24 cellular contexts compared by ENCODE assay signal in the genomic region with DNA sequence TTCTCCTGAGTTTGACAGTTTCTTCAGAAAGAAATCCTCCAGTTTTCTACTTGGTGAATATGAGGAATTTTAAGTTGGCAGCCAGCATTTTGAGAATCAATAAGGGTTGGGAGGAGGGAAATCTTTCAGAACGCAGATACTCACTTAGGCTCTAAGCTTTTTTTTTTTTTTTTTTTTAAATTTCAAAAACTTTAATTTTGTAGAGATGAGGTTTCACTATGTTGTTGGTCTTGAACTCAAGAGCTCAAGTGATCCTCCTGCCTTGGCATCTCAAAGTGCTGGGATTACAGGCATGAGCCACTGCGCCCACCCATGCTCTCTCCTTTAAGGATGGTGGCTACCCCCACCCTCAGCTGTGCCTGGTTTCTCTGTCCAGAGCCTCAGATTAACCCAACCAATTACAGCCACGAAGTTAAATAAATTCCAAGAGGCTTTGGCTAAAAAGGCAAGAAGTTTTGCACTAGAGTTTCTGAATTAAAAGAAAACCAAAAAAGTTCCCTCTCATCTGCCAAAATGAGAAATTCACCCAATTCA.
"Had no signal": no experiment of that assay in that cellular context is flagged by ENCODE, and none has a peak within 500 bp of the region (broad histone marks: within the 10 kb centered on the region; RNA-seq: fewer than 3 reads in every experiment).

No MANE protein-coding gene starts in this region.

- H3K9ac ChIP-seq: parathyroid adenoma had no signal

- H3K4me1 Mint-ChIP-seq: natural killer cell; stimulated activated effector memory CD8-positive, alpha-beta T cell treated with anti-CD3 and anti-CD28 coated beads, Interleukin-12 subunit alpha, Interleukin-12 subunit beta, amount 100 ng/mL, for 72 hours had no signal

- H3K27me3 ChIP-seq: gastrocnemius medialis, right atrium auricular region, stomach, tibial artery had no signal

- H3K4me2 ChIP-seq: smooth muscle cell had no signal

- H3K36me3 Mint-ChIP-seq: stimulated activated effector memory CD8-positive, alpha-beta T cell treated with anti-CD3 and anti-CD28 coated beads, Interleukin-12 subunit alpha, Interleukin-12 subunit beta, amount 100 ng/mL, for 72 hours had no signal

- H3K9me3 ChIP-seq: gastrocnemius medialis, lower lobe of right lung, prostate gland had no signal

- H3K79me2 ChIP-seq: parathyroid adenoma had no signal

- H3K4me1 ChIP-seq: gastrocnemius medialis, lower lobe of right lung, parathyroid adenoma, prostate gland, right atrium auricular region, stomach, tibial artery had no signal

- H3K27ac Mint-ChIP-seq: endodermal cell; natural killer cell; stimulated activated effector memory CD8-positive, alpha-beta T cell treated with anti-CD3 and anti-CD28 coated beads, Interleukin-12 subunit alpha, Interleukin-12 subunit beta, amount 100 ng/mL, for 72 hours; type B pancreatic cell had no signal

- ATAC-seq: esophagus mucosa; gastrocnemius medialis; left ventricle myocardium superior; lower lobe of right lung; natural killer cell; sciatic nerve; stimulated activated effector memory CD8-positive, alpha-beta T cell treated with anti-CD3 and anti-CD28 coated beads, Interleukin-12 subunit alpha, Interleukin-12 subunit beta, amount 100 ng/mL, for 72 hours had no signal

- H3K27ac ChIP-seq: epithelial cell of prostate, gastrocnemius medialis, lower lobe of right lung, parathyroid adenoma, prostate gland, right atrium auricular region, stomach, tibial artery had no signal

- DNase-seq: effector CD8-positive, alpha-beta T cell; endodermal cell; foreskin fibroblast; gastrocnemius medialis; head of caudate nucleus; left ventricle myocardium superior; lower lobe of right lung; natural killer cell; stimulated activated CD4-positive, alpha-beta T cell treated with anti-CD3 and anti-CD28 coated beads, Interleukin-12 subunit alpha, Interleukin-12 subunit beta, amount 100 ng/mL, for 4 hours; stimulated activated CD4-positive, alpha-beta T cell treated with anti-CD3 and anti-CD28 coated beads, Interleukin-1b, Interleukin-23, amount 100 ng/mL, for 48 hours; stimulated activated CD4-positive, alpha-beta T cell treated with anti-CD3 and anti-CD28 coated beads, Interleukin-4, amount 100 ng/mL, for 24 hours; stimulated activated naive CD4-positive, alpha-beta T cell treated with Interleukin-2 at 50 U/mL for 16 hours; stomach; tibial artery had no signal

- H2AFZ ChIP-seq: parathyroid adenoma had no signal

- H3K27me3 Mint-ChIP-seq: type B pancreatic cell had no signal

- H3K4me3 Mint-ChIP-seq: endodermal cell; natural killer cell; neural crest cell; stimulated activated effector memory CD8-positive, alpha-beta T cell treated with anti-CD3 and anti-CD28 coated beads, Interleukin-12 subunit alpha, Interleukin-12 subunit beta, amount 100 ng/mL, for 72 hours; type B pancreatic cell had no signal

- H3K4me3 ChIP-seq: gastrocnemius medialis, lower lobe of right lung, prostate gland, right atrium auricular region, smooth muscle cell, stomach, tibial artery had no signal
